32 cellular contexts compared by ENCODE assay signal in the genomic region with DNA sequence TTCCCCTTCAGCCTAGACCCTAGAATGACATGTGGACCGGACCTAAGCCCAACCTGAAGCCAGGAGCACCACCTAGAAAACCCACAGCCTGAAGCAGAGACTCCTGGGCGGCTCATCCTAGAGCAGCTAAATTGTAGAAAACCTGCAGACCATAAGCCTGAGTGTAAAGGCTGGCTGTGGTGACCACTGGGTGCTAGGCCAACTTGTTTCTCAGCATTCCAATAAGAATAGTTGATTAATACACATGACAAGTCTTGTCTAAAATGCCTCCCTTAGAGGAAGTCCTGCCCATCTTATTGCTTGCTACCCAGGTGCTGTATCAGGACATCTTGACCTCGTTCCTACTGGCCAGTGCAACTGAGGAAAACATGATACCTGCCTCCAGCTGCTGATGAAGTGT. TPM values are rescaled to one million over a fixed set of nuclear protein-coding genes. Genes with fewer than 3 reads are reported as not detected.
"Had no signal": no experiment of that assay in that cellular context is flagged by ENCODE, and none has a peak within 500 bp of the region (broad histone marks: within the 10 kb centered on the region; RNA-seq: fewer than 3 reads in every experiment).

No MANE protein-coding gene starts in this region.

- DNase-seq: dorsolateral prefrontal cortex; effector CD8-positive, alpha-beta T cell; endodermal cell; erythroblast; heart left ventricle; left cardiac atrium; left lung; naive thymus-derived CD8-positive, alpha-beta T cell; nephron progenitor cell; nucleus accumbens; stimulated activated CD4-positive, alpha-beta T cell treated with anti-CD3 and anti-CD28 coated beads, Interleukin-12 subunit alpha, Interleukin-12 subunit beta, amount 100 ng/mL, for 4 hours; stimulated activated CD4-positive, alpha-beta T cell treated with anti-CD3 and anti-CD28 coated beads, Interleukin-1b, Interleukin-23, amount 100 ng/mL, for 48 hours; stimulated activated CD4-positive, alpha-beta T cell treated with anti-CD3 and anti-CD28 coated beads, Interleukin-4, amount 100 ng/mL, for 1 hour; stimulated activated CD8-positive, alpha-beta memory T cell treated with anti-CD3 and anti-CD28 coated beads, Interleukin-4, amount 100 ng/mL, for 48 hours; stimulated activated naive CD4-positive, alpha-beta T cell treated with Interleukin-2 at 50 U/mL for 16 hours; stomach; thyroid gland; upper lobe of left lung had no signal

- H3K4me1 Mint-ChIP-seq: naive thymus-derived CD8-positive, alpha-beta T cell had no signal

- H3K27ac Mint-ChIP-seq: endodermal cell, nephron progenitor cell had no signal

- H2AFZ ChIP-seq: hepatocyte had no signal

- H3K79me2 ChIP-seq: hepatocyte had no signal

- H3K4me3 Mint-ChIP-seq: endodermal cell; naive thymus-derived CD8-positive, alpha-beta T cell; nephron progenitor cell had no signal

- H3K27me3 ChIP-seq: hepatocyte, right atrium auricular region, upper lobe of left lung had no signal

- H3K4me1 ChIP-seq: gastroesophageal sphincter, left lung, prostate gland, stomach, thyroid gland, upper lobe of left lung had no signal

- H3K36me3 ChIP-seq: gastroesophageal sphincter, heart left ventricle, left lung, prostate gland, right atrium auricular region, stomach, thyroid gland, upper lobe of left lung had no signal

- H3K4me3 ChIP-seq: dorsolateral prefrontal cortex, gastroesophageal sphincter, heart left ventricle, hepatocyte, left lung, prostate gland, right atrium auricular region, smooth muscle cell, stomach, thyroid gland, upper lobe of left lung had no signal

- H3K9me3 ChIP-seq: gastroesophageal sphincter, left lung, prostate gland, right atrium auricular region, stomach, thyroid gland had no signal

- H3K36me3 Mint-ChIP-seq: naive thymus-derived CD8-positive, alpha-beta T cell had no signal

- FAIRE-seq: colon, urothelium cell line had no signal

- H3K4me2 ChIP-seq: hepatocyte, smooth muscle cell had no signal

- H3K27ac ChIP-seq: dorsolateral prefrontal cortex, gastroesophageal sphincter, heart left ventricle, hepatocyte, left lung, prostate gland, right atrium auricular region, stomach, thyroid gland, upper lobe of left lung had no signal

RNA-seq across cellular contexts. Expression of a gene that starts 23.3 kb away (rescaled TPM):
- total RNA-seq: endodermal cell; fibroblast of villous mesenchyme; hepatocyte; kidney epithelial cell; lung microvascular endothelial cell; naive thymus-derived CD8-positive, alpha-beta T cell; osteocyte; smooth muscle cell had no signal
- polyA plus RNA-seq: hepatocyte; naive thymus-derived CD8-positive, alpha-beta T cell; smooth muscle cell had no signal

RNA-seq across cellular contexts. Expression of a gene that starts 49.1 kb away (rescaled TPM):
- total RNA-seq: gastroesophageal sphincter; heart left ventricle; hepatocyte; left cardiac atrium; left lung; mesenteric fat pad; naive thymus-derived CD8-positive, alpha-beta T cell; osteocyte; right atrium auricular region; sciatic nerve; stomach; subcutaneous adipose tissue; thyroid gland had no signal
- polyA plus RNA-seq: heart left ventricle; naive thymus-derived CD8-positive, alpha-beta T cell had no signal
